32 cellular contexts compared by ENCODE assay signal in the genomic region with DNA sequence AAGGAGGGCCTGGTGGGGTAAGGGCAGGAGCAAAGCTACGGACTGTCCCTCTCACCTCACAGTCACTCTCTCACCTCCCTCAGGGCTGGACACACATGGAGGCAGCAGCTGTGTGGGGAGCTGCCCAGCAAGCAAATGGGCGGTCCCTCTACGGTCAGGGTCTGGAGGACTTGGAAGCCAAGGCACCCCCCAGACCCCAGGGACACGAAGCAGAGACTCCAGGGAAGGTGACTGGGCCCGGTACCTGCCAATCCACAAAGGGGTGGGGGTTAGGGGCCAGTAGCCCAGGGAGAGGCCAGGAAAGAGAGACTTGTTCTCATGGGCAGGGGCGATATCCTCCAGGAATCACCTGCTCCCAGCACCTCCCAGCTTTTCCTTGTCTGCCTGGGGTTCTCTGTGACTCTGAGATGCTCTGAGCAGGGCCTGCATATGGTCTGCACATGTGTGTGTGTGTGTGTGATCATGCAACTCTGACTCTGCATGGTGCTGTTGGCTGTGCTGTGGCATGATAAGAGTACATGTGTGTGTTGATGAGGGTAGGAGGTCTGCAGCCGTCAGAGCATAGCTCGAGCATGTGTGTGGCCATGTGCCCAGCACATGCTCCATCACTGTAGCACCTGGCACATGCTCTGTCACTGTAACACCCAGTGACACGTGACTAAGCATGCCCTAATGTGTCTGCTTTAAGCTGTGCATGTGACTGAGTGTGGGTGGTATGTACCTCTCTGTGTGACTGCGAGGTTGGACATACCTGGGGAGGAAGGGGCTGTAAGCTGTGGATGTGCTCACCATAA. TPM values are rescaled to one million over a fixed set of nuclear protein-coding genes. Genes with fewer than 3 reads are reported as not detected.
A peak's percentile ranks its signal among the peaks of the same experiment; 100 is the strongest.
DNase-seq lines count a peak whose midpoint lies in the region; ATAC-seq, FAIRE-seq and TF ChIP-seq lines count a peak whose summit lies in the region.
"Had no signal": no experiment of that assay in that cellular context is flagged by ENCODE, and none has a peak within 500 bp of the region (broad histone marks: within the 10 kb centered on the region; RNA-seq: fewer than 3 reads in every experiment).

No MANE protein-coding gene starts in this region.

- H3K9ac ChIP-seq in GM12878 (ENCODE audit: control insufficient read depth, insufficient read depth, low read length), result no peak overlapping the region

- RAD21 ChIA-PET in GM12878 (lab: Charles Lee; ENCODE audit: unreplicated experiment), result interaction anchor here (1.1 kb wide), 1 partner anchor 21 kb away, joined by 3 read pairs; no protein-coding TSS in a partner anchor

- DNase-seq in GM12878 (ENCODE audit: low read depth, low spot score) (no peak), foreskin keratinocyte (no peak), lower lobe of right lung (peak; percentile 30), substantia nigra (lab: John Stamatoyannopoulos, UW) (no peak), SW480 (ENCODE audit: low spot score) (no peak), GM19238 (ENCODE audit: insufficient read length, low spot score) (no peak), activated T-cell treated with anti-CD3 and anti-CD28 coated beads for 4 hours (no peak)
- DNase-seq: activated CD4-positive, alpha-beta memory T cell treated with anti-CD3 and anti-CD28 coated beads for 36 hours; activated naive CD4-positive, alpha-beta T cell treated with Interleukin-2 at 50 U/mL for 16 hours; activated T-cell treated with anti-CD3 and anti-CD28 coated beads, Interleukin-2, amount 50 U/mL, for 1 hour; AML-193; CD8-positive, alpha-beta memory T cell; cerebellar nuclear complex; effector memory CD8-positive, alpha-beta T cell; GOT3; hippocampal formation; KG1; mesenchymal stem cell; naive thymus-derived CD4-positive, alpha-beta T cell; NCI-H1930; NCI-H345; stomach; upper lobe of right lung had no signal

- 9% methylated on average over 8 of the region's 10 CpGs for WGBS in GM12878 (ENCODE audit: insufficient coverage, insufficient replicate concordance, low lambda C conversion rate, missing lambda C conversion rate)

- no TSS peak for BruUV-seq in GM12878 (replicated peaks; lab: Mats Ljungman, UMichigan)

- H3K9me3 ChIP-seq in GM12878 (replicated peaks; ENCODE audit: control insufficient read depth, insufficient read depth, low read length) (no peaks in the 10 kb centered on the region; the same call in 2 of the 3 replicates), lower lobe of right lung (no peaks in the 10 kb centered on the region)
- H3K9me3 ChIP-seq: stomach, upper lobe of right lung had no signal

- no peaks in the 10 kb centered on the region for H3K27me3 ChIP-seq in GM12878 (replicated peaks in 1 of 2; ENCODE audit: control insufficient read depth in 2 of 2, insufficient read depth in 2 of 2, low read length in 1 of 2)
- peaks cover 11% of the 10 kb centered on the region for H3K27me3 ChIP-seq in foreskin keratinocyte
- peaks cover 4% of the 10 kb centered on the region for H3K27me3 ChIP-seq in lower lobe of right lung (ENCODE audit: low read depth)
- H3K27me3 ChIP-seq: stomach, upper lobe of right lung had no signal

- intact Hi-C loops in GM12878 (cut with micrococcal nuclease; ENCODE audit: unreplicated experiment) (loop anchor here (10.0 kb wide), 1 partner anchor 269 kb away; no protein-coding TSS in a partner anchor), lower lobe of right lung (cut with DNase I) (no loop called here)

- no peak overlapping the region for H3K4me3 ChIP-seq in GM12878
- H3K4me3 ChIP-seq in lower lobe of right lung, result no peak overlapping the region
- H3K4me3 ChIP-seq: smooth muscle cell, stomach, upper lobe of right lung had no signal

- no peak for TF ChIP-seq CTCF in GM12878 (IDR thresholded peaks at IDR 0.05 in 2 of 3, conservative IDR thresholded peaks at IDR 0.05 in 1 of 3; ENCODE audit: control insufficient read depth in 2 of 3, extremely low read depth in 1 of 3, insufficient read depth in 1 of 3, low read depth in 3 of 3, low read length in 3 of 3)
- TF ChIP-seq CTCF in foreskin keratinocyte (conservative IDR thresholded peaks at IDR 0.05), result no peak
- no peak for TF ChIP-seq CTCF in lower lobe of right lung (IDR thresholded peaks at IDR 0.05)

- no peak for FAIRE-seq in GM12878 (lab: Jason Lieb, UNC)
- FAIRE-seq: GM12892, GM19239, islet of Langerhans had no signal

- H2AFZ ChIP-seq in GM12878 (ENCODE audit: control insufficient read depth, low read depth, low read length), result no peak overlapping the region

- no peak for TF ChIP-seq EP300 in GM12878 (IDR thresholded peaks at IDR 0.05; ENCODE audit: borderline replicate concordance in 1 of 2, control insufficient read depth in 1 of 2, low read depth in 2 of 2, low read length in 2 of 2)

- no peak overlapping the region for H3K27ac ChIP-seq in GM12878 (ENCODE audit: control insufficient read depth, insufficient read depth)
- no peak overlapping the region for H3K27ac ChIP-seq in foreskin keratinocyte
- H3K27ac ChIP-seq in lower lobe of right lung, result no peak overlapping the region
- peak overlapping the region; percentile 97 for H3K27ac ChIP-seq in substantia nigra (ENCODE audit: low read depth, low read length, poor library complexity, severe bottlenecking)
- H3K27ac ChIP-seq: stomach, upper lobe of right lung, VCaP had no signal

- H3K4me1 ChIP-seq in GM12878 (ENCODE audit: control insufficient read depth, insufficient read depth, low read length) (no peaks in the 10 kb centered on the region), foreskin keratinocyte (no peaks in the 10 kb centered on the region), lower lobe of right lung (no peaks in the 10 kb centered on the region)
- H3K4me1 ChIP-seq: upper lobe of right lung had no signal

- no peaks in the 10 kb centered on the region for H3K79me2 ChIP-seq in GM12878 (ENCODE audit: control insufficient read depth, insufficient read depth, low read length)

- TF ChIP-seq POLR2A in GM12878 (IDR thresholded peaks at IDR 0.05; ENCODE audit: low read depth, low read length), result no peak

- no peak for ATAC-seq in GM12878
- peak; percentile 16 for ATAC-seq in foreskin keratinocyte
- ATAC-seq in lower lobe of right lung, result no peak
- ATAC-seq in HG03342 (IDR thresholded peaks at IDR 0.05; ENCODE audit: unreplicated experiment), result no peak
- ATAC-seq: effector memory CD8-positive, alpha-beta T cell; naive thymus-derived CD4-positive, alpha-beta T cell; Panc1; upper lobe of right lung had no signal

- H3K4me2 ChIP-seq in GM12878 (ENCODE audit: control insufficient read depth, insufficient read depth), result no peak overlapping the region
- H3K4me2 ChIP-seq: smooth muscle cell had no signal

- in situ Hi-C loops in GM12878 (cut with MboI), result no loop called here

- no peak for TF ChIP-seq RAD21 in GM12878 (IDR thresholded peaks at IDR 0.05; ENCODE audit: insufficient read depth, low read depth, low read length)

- no peaks in the 10 kb centered on the region for H3K36me3 ChIP-seq in GM12878 (ENCODE audit: control insufficient read depth in 2 of 2, insufficient read depth in 2 of 2, low read length in 1 of 2)
- no peaks in the 10 kb centered on the region for H3K36me3 ChIP-seq in lower lobe of right lung
- H3K36me3 ChIP-seq: stomach, upper lobe of right lung had no signal

- SMC1A ChIA-PET in GM12878 (lab: Charles Lee; ENCODE audit: uncharacterized antibody, unreplicated experiment), result interaction anchor here (0.9 to 1.0 kb wide), 2 partner anchors 16 to 21 kb away, joined by 3 read pairs; no protein-coding TSS in a partner anchor

- POLR2A ChIA-PET in GM12878 (lab: Charles Lee), result interaction anchor here (0.5 kb wide), 1 partner anchor 1077 kb away, joined by 3 read pairs; no protein-coding TSS in a partner anchor

- H4K20me1 ChIP-seq in GM12878 (ENCODE audit: control insufficient read depth, insufficient read depth), result no peaks in the 10 kb centered on the region

- CTCF ChIA-PET in GM12878 (lab: Yijun Ruan, JAX), result no interaction called here

RNA-seq across cellular contexts. Expression of a gene that starts 4.5 kb away (rescaled TPM):
- 0.06 TPM in 1 of 2 replicates, not detected in the other for total RNA-seq in GM12878 (2013; cell fraction: nucleolus; rRNA removed)
- total RNA-seq in GM12878 (2014; rRNA removed) (under 0.01 TPM in 1 of 2 replicates, not detected in the other), GM12878 (2014; rRNA removed; fragmentation: Illumina TruSeq; extraction: Trizol) (0.04 TPM in 1 of 2 replicates, not detected in the other), GM12878 (2021) (0.05 TPM in 1 of 2 replicates, not detected in the other), foreskin keratinocyte (not detected in 2 replicates), lower lobe of right lung (2.2 TPM)
- not detected for polyA plus RNA-seq in GM12878 (2011; ENCODE audit: low read depth)
- polyA plus RNA-seq in GM12878 (2011; rRNA removed) (0.03 and 0.04 TPM in 2 replicates), GM12878 (2014; fragmentation: Illumina TruSeq; extraction: Trizol) (0.03 and 0.04 TPM in 2 replicates), GM12878 (2014; fragmentation: Nextera tagmentation; extraction: Ambion mirVana) (under 1 TPM; 0.02 to 0.05 TPM), GM12878 (2014; rRNA removed) (0.03 and 0.05 TPM in 2 replicates), GM12878 (2016; fragmentation: Nextera tagmentation; extraction: Ambion mirVana) (under 1 TPM; 0.06 to 0.07 TPM), foreskin keratinocyte (not detected in 2 replicates)
- polyA plus RNA-seq in GM12878 (2011; cell fraction: cytosol; rRNA removed), result 0.05 and 0.10 TPM in 2 replicates
- polyA plus RNA-seq in GM12878 (2011; cell fraction: nucleus; rRNA removed), result 0.04 and 0.06 TPM in 2 replicates
- 0.05 and 0.11 TPM in 2 replicates for polyA plus RNA-seq in GM12878 (2012)
- 0.15 TPM in 1 of 2 replicates, not detected in the other for polyA minus RNA-seq in GM12878 (2011; rRNA and poly(A)+ RNA removed)
- not detected in 2 replicates for polyA minus RNA-seq in GM12878 (2011; cell fraction: cytosol; rRNA and poly(A)+ RNA removed)
- polyA minus RNA-seq in GM12878 (2011; cell fraction: nucleus; rRNA and poly(A)+ RNA removed), result not detected in 2 replicates
- polyA plus RNA-seq: CD8-positive, alpha-beta memory T cell; naive thymus-derived CD4-positive, alpha-beta T cell had no signal

RNA-seq across cellular contexts. Expression of a gene that starts 9.4 kb away (rescaled TPM):
- not detected in 2 replicates for total RNA-seq in GM12878 (2013; cell fraction: nucleolus; rRNA removed)
- total RNA-seq in GM12878 (2014; rRNA removed) (not detected in 2 replicates), GM12878 (2014; rRNA removed; fragmentation: Illumina TruSeq; extraction: Trizol) (not detected in 2 replicates), GM12878 (2021) (not detected in 2 replicates), foreskin keratinocyte (not detected in 2 replicates), lower lobe of right lung (not detected)
- polyA plus RNA-seq in GM12878 (2011; ENCODE audit: low read depth), result not detected
- polyA plus RNA-seq in GM12878 (2011; rRNA removed) (not detected in 2 replicates), GM12878 (2014; fragmentation: Illumina TruSeq; extraction: Trizol) (not detected in 2 replicates), GM12878 (2014; fragmentation: Nextera tagmentation; extraction: Ambion mirVana) (not detected), GM12878 (2014; rRNA removed) (not detected in 2 replicates), GM12878 (2016; fragmentation: Nextera tagmentation; extraction: Ambion mirVana) (not detected), foreskin keratinocyte (not detected in 2 replicates)
- not detected in 2 replicates for polyA plus RNA-seq in GM12878 (2011; cell fraction: cytosol; rRNA removed)
- not detected in 2 replicates for polyA plus RNA-seq in GM12878 (2011; cell fraction: nucleus; rRNA removed)
- polyA plus RNA-seq in GM12878 (2012), result not detected in 2 replicates
- polyA minus RNA-seq in GM12878 (2011; rRNA and poly(A)+ RNA removed), result not detected in 2 replicates
- polyA minus RNA-seq in GM12878 (2011; cell fraction: cytosol; rRNA and poly(A)+ RNA removed), result not detected in 2 replicates
- polyA minus RNA-seq in GM12878 (2011; cell fraction: nucleus; rRNA and poly(A)+ RNA removed), result not detected in 2 replicates
- total RNA-seq: activated CD4-positive, alpha-beta memory T cell treated with anti-CD3 and anti-CD28 coated beads for 36 hours; CD8-positive, alpha-beta memory T cell; naive thymus-derived CD4-positive, alpha-beta T cell; posterior vena cava; smooth muscle cell; stomach; T-helper 2 cell treated with Interferon-gamma antibody and Interleukin-4, amounts not matched to agents 100 ng/mL and 5 ng/mL, for 36 hours; upper lobe of right lung had no signal
- polyA plus RNA-seq: CD8-positive, alpha-beta memory T cell; naive thymus-derived CD4-positive, alpha-beta T cell; smooth muscle cell; stomach had no signal
